In the genomic region with DNA sequence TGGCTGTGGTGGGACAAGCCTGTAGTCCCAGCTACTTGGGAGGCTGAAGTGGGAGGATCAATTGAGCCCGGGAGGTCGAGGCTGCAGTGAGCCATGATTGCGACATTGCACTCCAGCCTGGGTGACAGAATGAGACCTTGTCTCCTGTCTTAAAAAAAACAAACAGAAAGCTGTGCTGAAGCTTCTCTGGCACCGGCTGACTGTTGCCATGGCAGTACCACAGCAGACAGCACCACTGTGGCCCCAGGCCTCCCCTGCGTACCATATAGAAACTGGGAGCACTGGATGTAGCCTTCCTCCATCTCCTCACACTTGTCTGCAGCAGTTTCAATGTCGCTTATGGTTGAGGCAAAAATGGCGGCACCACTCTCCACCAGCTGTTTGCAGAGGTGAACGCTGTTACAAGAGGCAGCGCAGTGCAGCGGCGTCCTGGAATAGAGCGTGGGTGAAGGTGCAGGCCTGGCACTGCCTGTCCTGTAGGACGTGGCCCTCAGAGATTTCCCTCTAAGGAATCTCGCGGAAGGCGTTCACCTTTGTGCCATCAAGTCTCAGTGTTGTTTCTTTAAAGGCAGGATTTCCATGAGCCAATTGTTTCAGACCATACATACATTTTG, we compare ENCODE assay signal across 1 cellular context.
TF ChIP-seq lines count a peak whose summit lies in the region.

No MANE protein-coding gene starts in this region.

TF ChIP-seq in IMR-90, 13 proteins besides CTCF, POLR2A, EP300 and RAD21:
- TF ChIP-seq CEBPB (IDR thresholded peaks at IDR 0.05; ENCODE audit: low read depth, low read length), result peak; percentile 76
- no peak for TF ChIP-seq BHLHE40 (IDR thresholded peaks at IDR 0.05; ENCODE audit: low read depth, low read length)
